8 cellular contexts compared by ENCODE assay signal in the genomic region with DNA sequence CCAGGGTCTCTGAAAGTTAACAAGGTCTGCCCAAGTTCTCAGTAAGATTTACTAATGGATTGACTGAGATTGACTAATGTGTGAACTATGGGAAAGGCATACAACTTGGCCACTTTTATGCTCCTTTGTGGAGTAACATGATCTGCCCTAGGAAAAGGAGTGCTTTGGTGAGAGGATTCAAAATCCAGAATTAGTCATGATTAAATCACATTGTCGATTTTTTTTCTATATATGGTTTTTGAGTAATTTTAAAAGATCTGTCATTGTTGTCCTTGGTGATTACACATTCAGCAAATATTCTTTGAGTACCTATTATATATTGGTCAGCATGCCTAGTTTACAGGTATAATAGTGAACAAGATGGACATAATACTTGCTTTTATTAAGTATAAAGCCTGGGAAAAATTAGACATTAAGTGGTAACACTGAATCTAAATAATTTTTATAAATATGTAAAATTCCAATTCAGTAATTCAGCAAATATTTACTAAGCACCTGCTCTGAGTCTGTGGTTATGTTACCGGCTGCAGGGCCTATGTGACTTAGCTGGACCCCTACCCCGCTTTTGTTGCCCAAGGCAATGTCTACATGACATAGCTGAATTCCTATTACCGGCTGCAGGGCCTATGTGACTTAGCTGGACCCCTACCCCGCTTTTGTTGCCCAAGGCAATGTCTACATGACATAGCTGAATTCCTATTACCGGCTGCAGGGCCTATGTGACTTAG.
DNase-seq lines count a peak whose midpoint lies in the region; FAIRE-seq and TF ChIP-seq lines count a peak whose summit lies in the region.
"Not testable (repeated sequence)": the region's sequence is repeated elsewhere in the genome, so short reads cannot be mapped to it uniquely, and the experiment has no call there.

No MANE protein-coding gene starts in this region.

- H3K27ac ChIP-seq in iPS-18a (ENCODE audit: low read length), result not testable (repeated sequence)

- H3K9me3 ChIP-seq in iPS-18a (ENCODE audit: control insufficient read depth, low read depth, low read length), result not testable (repeated sequence)

- peak overlapping the region; percentile 27 for H3K9ac ChIP-seq in iPS-18a (ENCODE audit: low read length)

- not testable (repeated sequence) for H3K36me3 ChIP-seq in iPS-18a (ENCODE audit: control insufficient read depth, low read depth, low read length)

- H3K27me3 ChIP-seq in iPS-18a (ENCODE audit: control insufficient read depth, insufficient read depth, low read length), result not testable (repeated sequence)

- TF ChIP-seq POLR2A in GM12891 (IDR thresholded peaks at IDR 0.05; ENCODE audit: low read depth, low read length), result not testable (repeated sequence)

- not testable (repeated sequence) for H3K4me3 ChIP-seq in epithelial cell of esophagus (ENCODE audit: low read length)
- peak overlapping the region; percentile 39 for H3K4me3 ChIP-seq in iPS-18a (ENCODE audit: low read length)

- peak; percentile 69 for FAIRE-seq in GM12891 (lab: Jason Lieb, UNC)
- not testable (repeated sequence) for FAIRE-seq in urothelium cell line (lab: Jason Lieb, UNC)

- not testable (repeated sequence) for DNase-seq in GM12891 (ENCODE audit: insufficient read length, low spot score)
- DNase-seq in LHCN-M2 (ENCODE audit: low read depth) (peak; percentile 92), RPMI7951 (ENCODE audit: low read depth) (peak; percentile 83), astrocyte of the hippocampus (ENCODE audit: low read depth, low spot score) (peak; percentile 47), epithelial cell of esophagus (ENCODE audit: low read depth) (peak; percentile 87), non-pigmented ciliary epithelial cell (ENCODE audit: low read depth) (peak; percentile 75), urothelium cell line (ENCODE audit: low spot score) (peak; percentile 35)

- TF ChIP-seq CTCF in epithelial cell of esophagus (IDR thresholded peaks at IDR 0.05; ENCODE audit: insufficient read depth, low read depth, low read length, missing control alignments), result not testable (repeated sequence)

- H3K4me1 ChIP-seq in iPS-18a (ENCODE audit: control insufficient read depth, low read depth, low read length), result peaks cover 38% of the 10 kb centered on the region
